ENCODE assay signal across 17 cellular contexts in the genomic region with DNA sequence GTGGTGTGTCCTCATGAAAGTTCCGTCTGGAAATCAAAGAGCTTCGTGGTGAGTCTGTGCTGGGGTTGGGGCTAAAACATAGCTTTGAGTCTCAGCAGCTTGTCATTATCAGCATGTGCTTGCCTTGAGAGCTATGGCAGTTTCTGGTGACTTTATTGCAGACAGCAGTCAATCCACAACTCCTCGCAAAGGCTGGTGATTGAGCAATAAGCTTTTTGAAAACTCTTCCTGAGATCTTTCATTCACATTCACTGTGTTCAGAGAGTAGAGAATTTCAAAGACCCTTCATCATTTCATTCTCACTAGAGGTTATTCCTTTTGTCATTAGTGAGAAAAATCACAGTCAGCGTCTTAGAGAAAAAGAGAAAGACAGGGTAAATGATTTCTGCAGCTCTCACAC.
"Had no signal": no experiment of that assay in that cellular context is flagged by ENCODE, and none has a peak within 500 bp of the region (broad histone marks: within the 10 kb centered on the region; RNA-seq: fewer than 3 reads in every experiment).

No MANE protein-coding gene starts in this region.

- DNase-seq: colonic mucosa; dermis blood vessel endothelial cell; erythroblast; heart right ventricle; hypothalamus; naive B cell; posterior cingulate gyrus; sigmoid colon; stimulated activated CD4-positive, alpha-beta T cell treated with anti-CD3 and anti-CD28 coated beads, Interleukin-12 subunit alpha, Interleukin-12 subunit beta, amount 100 ng/mL, for 4 hours; stimulated activated naive CD4-positive, alpha-beta T cell treated with Interleukin-2 at 50 U/mL for 16 hours; upper lobe of left lung; uterus had no signal

- ATAC-seq: heart right ventricle, left lobe of liver had no signal

- H3K36me3 ChIP-seq: colonic mucosa, heart right ventricle, neutrophil, sigmoid colon, upper lobe of left lung, uterus had no signal

- H3K4me1 ChIP-seq: colonic mucosa, upper lobe of left lung, uterus had no signal

- H3K4me3 ChIP-seq: colonic mucosa, heart right ventricle, sigmoid colon, skin epidermis, upper lobe of left lung, uterus had no signal

- H3K27ac ChIP-seq: colonic mucosa, neutrophil, sigmoid colon, skin epidermis, upper lobe of left lung, uterus had no signal

- H3K9me3 ChIP-seq: colonic mucosa, heart right ventricle, neutrophil, sigmoid colon, upper lobe of left lung, uterus had no signal

- FAIRE-seq: frontal cortex, islet of Langerhans had no signal

- H3K27me3 ChIP-seq: colonic mucosa, heart right ventricle, neutrophil, sigmoid colon, upper lobe of left lung, uterus had no signal
